8 cellular contexts compared by ENCODE assay signal in the genomic region with DNA sequence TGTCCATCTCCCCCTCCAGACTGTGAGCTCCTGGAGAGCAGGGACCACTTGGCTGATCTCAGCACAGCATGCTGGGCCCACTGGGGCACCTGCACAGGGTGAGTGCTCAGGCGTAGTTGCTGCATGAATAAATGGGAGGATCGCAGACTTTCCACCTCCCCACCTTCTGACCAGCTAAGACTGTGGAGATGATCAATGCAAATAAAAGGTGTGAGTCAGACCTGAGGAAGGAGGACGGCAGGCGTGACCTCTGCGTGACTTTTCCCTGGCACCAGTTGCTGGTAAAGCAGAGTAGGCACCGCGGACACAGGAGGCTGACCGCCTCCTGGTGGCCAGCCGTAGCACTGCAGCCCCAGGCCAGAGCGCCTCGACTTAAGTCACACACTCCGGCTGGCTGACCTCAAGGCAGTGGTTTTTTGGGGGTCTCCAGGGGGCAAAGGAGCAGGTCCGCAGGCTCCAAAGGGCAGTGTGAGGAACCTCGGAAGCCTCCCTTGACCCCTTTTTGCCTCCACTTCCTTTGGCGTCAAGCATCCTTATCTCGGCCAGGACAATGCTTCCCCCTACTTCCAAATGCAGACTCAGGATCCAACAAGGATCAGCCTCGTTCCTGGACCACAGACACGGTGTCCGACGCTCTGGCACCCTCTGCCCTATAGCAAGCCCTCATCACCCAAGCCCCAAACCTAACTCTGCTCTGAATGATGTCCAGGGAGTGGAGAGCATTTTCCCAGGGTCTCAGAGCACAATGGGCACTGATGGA. TPM values are rescaled to one million over a fixed set of nuclear protein-coding genes. Genes with fewer than 3 reads are reported as not detected.
DNase-seq lines count a peak whose midpoint lies in the region; ATAC-seq, FAIRE-seq and TF ChIP-seq lines count a peak whose summit lies in the region.

No MANE protein-coding gene starts in this region.

- CTCF ChIA-PET in HepG2 (lab: Yijun Ruan, JAX; ENCODE audit: low intra/inter-chr PET ratio, low total read pairs): interaction anchor here (0.9 to 2.3 kb wide), 4 partner anchors 12 to 543 kb away, joined by 3 to 25 read pairs (median 10); partner anchors contain the start of gene TDRD7

- peaks cover 2% of the 10 kb centered on the region for H3K36me3 Mint-ChIP-seq in central memory CD8-positive, alpha-beta T cell (ENCODE audit: insufficient read depth)

- intact Hi-C loops in HepG2 (cut with micrococcal nuclease; ENCODE audit: unreplicated experiment): loop anchor here (1.0 kb wide), 1 partner anchor 12 kb away; no protein-coding TSS in a partner anchor

- no peaks in the 10 kb centered on the region for H3K27me3 ChIP-seq in HepG2 (ENCODE audit: control insufficient read depth in 1 of 2, insufficient read depth in 2 of 2, low read length in 2 of 2)

- H3K36me3 ChIP-seq in HepG2 (replicated peaks in 1 of 2; ENCODE audit: control insufficient read depth in 1 of 2, insufficient read depth in 2 of 2, low read length in 2 of 2): no peaks in the 10 kb centered on the region

- no peaks in the 10 kb centered on the region for H4K20me1 ChIP-seq in HepG2 (ENCODE audit: insufficient read depth, low read length)

- H3K9me3 ChIP-seq in HepG2 (ENCODE audit: low read length): peaks cover 7% of the 10 kb centered on the region; the same call in 1 of the 2 replicates

- H3K9ac ChIP-seq in HepG2 (ENCODE audit: insufficient read depth, low read depth, low read length): no peak overlapping the region

- no peak overlapping the region for H3K4me3 ChIP-seq in NB4 (ENCODE audit: low read depth, low read length)
- H3K4me3 ChIP-seq in HepG2 (replicated peaks in 1 of 3; ENCODE audit: insufficient read depth in 1 of 3, low read depth in 2 of 3, low read length in 3 of 3): peak overlapping the region in 1 of 3 experiments; percentile 12; a peak in 1 of 6 replicates

- peak; percentile 93 for TF ChIP-seq RAD21 in HepG2 (CRISPR knock-in tag; IDR thresholded peaks at IDR 0.05)

- WGBS in HepG2 (ENCODE audit: low lambda C conversion rate): 28% methylated on average over 19 of the region's 20 CpGs

- H3K4me3 Mint-ChIP-seq in central memory CD8-positive, alpha-beta T cell: no peak overlapping the region

- FAIRE-seq in HepG2 (lab: Jason Lieb, UNC): no peak

- H3K79me2 ChIP-seq in HepG2 (ENCODE audit: insufficient read depth, low read length): no peaks in the 10 kb centered on the region

- TF ChIP-seq POLR2A in NB4 (IDR thresholded peaks at IDR 0.05; ENCODE audit: extremely low read depth, insufficient read length) (no peak), HepG2 (IDR thresholded peaks at IDR 0.05; ENCODE audit: insufficient read depth in 1 of 2, low read depth in 2 of 2, low read length in 2 of 2) (no peak)

- H2AFZ ChIP-seq in HepG2 (ENCODE audit: low read length): no peak overlapping the region

- in situ Hi-C loops in ACHN (cut with HindIII; ENCODE audit: low pct_ligation_motif_present, low pct_unique_long_range_greater_than_20kb, low sequenced_read_pairs): no loop called here
- in situ Hi-C loops in HepG2 (cut with HindIII; ENCODE audit: extremely low pct_ligation_motif_present, low pct_unique_long_range_greater_than_20kb): loop anchor here (10.0 kb wide), 1 partner anchor 544 kb away; the partner anchor contains the start of gene ZNF782

- peaks cover 6% of the 10 kb centered on the region for H3K4me1 Mint-ChIP-seq in central memory CD8-positive, alpha-beta T cell

- peaks cover 9% of the 10 kb centered on the region for H3K9me3 Mint-ChIP-seq in central memory CD8-positive, alpha-beta T cell

- BruUV-seq in HepG2 (replicated peaks; lab: Mats Ljungman, UMichigan): no TSS peak

- TF ChIP-seq EP300 in HepG2 (IDR thresholded peaks at IDR 0.05; ENCODE audit: low read depth in 2 of 2, low read length in 2 of 2) (no peak), HepG2 (CRISPR knock-in tag; IDR thresholded peaks at IDR 0.05; ENCODE audit: borderline replicate concordance) (no peak)

- ATAC-seq in GM19025 (IDR thresholded peaks at IDR 0.05; ENCODE audit: low read depth, unreplicated experiment) (peak; percentile 55), HepG2 (peak; percentile 73), GM21367 (IDR thresholded peaks at IDR 0.05; ENCODE audit: unreplicated experiment) (no peak)
- no peak for ATAC-seq in central memory CD8-positive, alpha-beta T cell (replicated peaks; ENCODE audit: extremely low read depth, poor library complexity, severe bottlenecking)

- peaks cover 10% of the 10 kb centered on the region for H3K27me3 Mint-ChIP-seq in central memory CD8-positive, alpha-beta T cell

- H3K4me1 ChIP-seq in HepG2 (ENCODE audit: insufficient read depth, low read length): peaks cover 92% of the 10 kb centered on the region

- H3K27ac ChIP-seq in HepG2 (ENCODE audit: extremely low read length, insufficient read depth, low read length): no peak overlapping the region

- H3K4me2 ChIP-seq in HepG2 (ENCODE audit: low read depth, low read length): peak overlapping the region; percentile 66

- POLR2A ChIA-PET in HepG2 (lab: Yijun Ruan, JAX): interaction anchor here (0.7 to 2.2 kb wide), 2 partner anchors 12 to 542 kb away, joined by 3 to 16 read pairs; no protein-coding TSS in a partner anchor

- no peak overlapping the region for H3K27ac Mint-ChIP-seq in central memory CD8-positive, alpha-beta T cell (ENCODE audit: low read depth)

- DNase-seq in ACHN: peak; percentile 77
- DNase-seq in NB4 (ENCODE audit: low read depth): peak; percentile 77
- DNase-seq in activated CD4-positive, CD25-positive, alpha-beta regulatory T cell (lab: John Stamatoyannopoulos, UW): peak; percentile 34 to 53 (median 47)
- DNase-seq in central memory CD8-positive, alpha-beta T cell (ENCODE audit: low spot score in 2 of 2): peak; percentile 48 to 58
- peak; percentile 54 for DNase-seq in HepG2 (ENCODE audit: low spot score)
- DNase-seq in stimulated activated CD4-positive, alpha-beta T cell treated with anti-CD3 and anti-CD28 coated beads, TNF-alpha, amount 100 ng/mL, for 4 hours (ENCODE audit: low read depth in 3 of 3): peak; percentile 48 to 51 (median 48)

- TF ChIP-seq CTCF in NB4 (IDR thresholded peaks at IDR 0.05; ENCODE audit: low read depth, low read length) (peak; percentile 98), HepG2 (CRISPR knock-in tag; IDR thresholded peaks at IDR 0.05) (peak; percentile 94)

TF ChIP-seq in HepG2, 621 proteins besides CTCF, POLR2A, EP300 and RAD21 (continues in another document):
- TF ChIP-seq POGZ (CRISPR knock-in tag; IDR thresholded peaks at IDR 0.05): no peak
- no peak for TF ChIP-seq TFDP2 (CRISPR knock-in tag; IDR thresholded peaks at IDR 0.05)
- TF ChIP-seq GATAD2A (CRISPR knock-in tag; IDR thresholded peaks at IDR 0.05): peak; percentile 77
- TF ChIP-seq ZNF207 (IDR thresholded peaks at IDR 0.05; ENCODE audit: borderline replicate concordance): no peak
- no peak for TF ChIP-seq ZNF678 (CRISPR knock-in tag; IDR thresholded peaks at IDR 0.05)
- TF ChIP-seq CHD4 (IDR thresholded peaks at IDR 0.05; ENCODE audit: borderline replicate concordance, low read length): no peak
- peak; percentile 44; the same call in 1 of the 2 replicates for TF ChIP-seq GABPB1 (CRISPR knock-in tag; IDR thresholded peaks at IDR 0.05)
- 0 out of 2 replicates have a peak, but pooled peaks have one; percentile 27 for TF ChIP-seq ELF3 (CRISPR knock-in tag; IDR thresholded peaks at IDR 0.05)
- TF ChIP-seq TEAD3 (CRISPR knock-in tag; optimal IDR thresholded peaks at IDR 0.05; ENCODE audit: borderline replicate concordance): peak; percentile 43
- TF ChIP-seq E2F1 (CRISPR knock-in tag; IDR thresholded peaks at IDR 0.05): no peak
- no peak for TF ChIP-seq ARNT (IDR thresholded peaks at IDR 0.05)

RNA-seq across cellular contexts. Expression of gene TDRD7, which starts 12.7 kb away (rescaled TPM):
- 15.5 and 21.7 TPM in 2 replicates for total RNA-seq in HepG2 (2016; rRNA removed; fragmentation: Illumina TruSeq; extraction: Trizol)
- total RNA-seq in HepG2 (2016; cell fraction: cytosol; rRNA removed; fragmentation: Illumina TruSeq; extraction: Trizol; ENCODE audit: low read depth): 1.6 and 2.6 TPM in 2 replicates
- total RNA-seq in HepG2 (2016; cell fraction: insoluble cytoplasmic fraction; rRNA removed; fragmentation: Illumina TruSeq; extraction: Trizol): 15.0 and 22.9 TPM in 2 replicates
- total RNA-seq in HepG2 (2016; cell fraction: membrane; rRNA removed; fragmentation: Illumina TruSeq; extraction: Trizol): 5.1 and 6.1 TPM in 2 replicates
- 15.3 and 16.3 TPM in 2 replicates for total RNA-seq in HepG2 (2016; cell fraction: nucleus; rRNA removed; fragmentation: Illumina TruSeq; extraction: Trizol)
- 9.8 and 10.3 TPM in 2 replicates for polyA plus RNA-seq in HepG2 (2011; rRNA removed)
- 4.9 and 7.9 TPM in 2 replicates for polyA plus RNA-seq in HepG2 (2011; cell fraction: cytosol; rRNA removed)
- 8.9 and 10.2 TPM in 2 replicates for polyA plus RNA-seq in HepG2 (2011; cell fraction: nucleus; rRNA removed)
- polyA plus RNA-seq in HepG2 (2012): 11.0 and 11.8 TPM in 2 replicates
- polyA plus RNA-seq in HepG2 (2016; cell fraction: cytosol; fragmentation: Illumina TruSeq; extraction: Trizol; ENCODE audit: low read depth): 0.72 and 0.84 TPM in 2 replicates
- polyA plus RNA-seq in HepG2 (2016; cell fraction: insoluble cytoplasmic fraction; fragmentation: Illumina TruSeq; extraction: Trizol; ENCODE audit: low read depth): 15.1 and 16.3 TPM in 2 replicates
- 1.6 and 1.8 TPM in 2 replicates for polyA plus RNA-seq in HepG2 (2016; cell fraction: membrane; fragmentation: Illumina TruSeq; extraction: Trizol; ENCODE audit: low read depth)
- polyA plus RNA-seq in HepG2 (2016; cell fraction: nucleus; fragmentation: Illumina TruSeq; extraction: Trizol; ENCODE audit: insufficient read depth, low read depth): 15.5 and 20.4 TPM in 2 replicates
- polyA minus RNA-seq in HepG2 (2011; rRNA and poly(A)+ RNA removed; ENCODE audit: low replicate concordance): 0.87 and 4.8 TPM in 2 replicates
- 8.4 TPM in 2 replicates for polyA minus RNA-seq in HepG2 (2011; cell fraction: cytosol; rRNA and poly(A)+ RNA removed)
- 22.1 and 28.2 TPM in 2 replicates for polyA minus RNA-seq in HepG2 (2011; cell fraction: nucleus; rRNA and poly(A)+ RNA removed)

Comparison
In these comparisons a context has a peak if more than half of its experiments do, and no peak if none do; other contexts are left out.
1. ATAC-seq: peak in GM19025 (single experiment) and HepG2 (single experiment); none in central memory CD8-positive, alpha-beta T cell (single experiment) and GM21367 (single experiment).
2. Peak in every context shown above with its lines, with median percentiles within 50 percentile points of each other: DNase-seq.